ENCODE assay signal across 18 cellular contexts in genomic region chr21:16589499-16589898, GRCh38.
"Had no signal": no experiment of that assay in that cellular context is flagged by ENCODE, and none has a peak within 500 bp of the region (broad histone marks: within the 10 kb centered on the region; RNA-seq: fewer than 3 reads in every experiment).

No MANE protein-coding gene starts in this region.

- H3K27me3 Mint-ChIP-seq: activated B cell treated with CpG ODN at 0.5 μM for 24 hours; activated CD8-positive, alpha-beta T cell treated with anti-CD3 and anti-CD28 coated beads for 36 hours; activated naive CD4-positive, alpha-beta T cell treated with anti-CD3 and anti-CD28 coated beads, Interleukin-2, amount 50 U/mL, for 24 hours; stimulated activated naive CD8-positive, alpha-beta T cell treated with anti-CD3 and anti-CD28 coated beads, Interleukin-15, amount 100 ng/mL, for 72 hours had no signal

- H3K4me3 Mint-ChIP-seq: activated B cell treated with CpG ODN at 0.5 μM for 24 hours; activated CD8-positive, alpha-beta T cell treated with anti-CD3 and anti-CD28 coated beads for 36 hours; activated naive CD4-positive, alpha-beta T cell treated with anti-CD3 and anti-CD28 coated beads, Interleukin-2, amount 50 U/mL, for 24 hours; neural crest cell; stimulated activated naive CD8-positive, alpha-beta T cell treated with anti-CD3 and anti-CD28 coated beads, Interleukin-15, amount 100 ng/mL, for 72 hours had no signal

- H3K36me3 Mint-ChIP-seq: activated naive CD4-positive, alpha-beta T cell treated with anti-CD3 and anti-CD28 coated beads, Interleukin-2, amount 50 U/mL, for 24 hours had no signal

- H3K36me3 ChIP-seq: gastroesophageal sphincter, transverse colon had no signal

- H3K4me1 Mint-ChIP-seq: activated B cell treated with CpG ODN at 0.5 μM for 24 hours; activated naive CD4-positive, alpha-beta T cell treated with anti-CD3 and anti-CD28 coated beads, Interleukin-2, amount 50 U/mL, for 24 hours; stimulated activated naive CD8-positive, alpha-beta T cell treated with anti-CD3 and anti-CD28 coated beads, Interleukin-15, amount 100 ng/mL, for 72 hours had no signal

- H3K9me3 ChIP-seq: body of pancreas, gastroesophageal sphincter, transverse colon had no signal

- H3K27me3 ChIP-seq: body of pancreas, gastroesophageal sphincter, transverse colon had no signal

- H3K9me3 Mint-ChIP-seq: activated B cell treated with CpG ODN at 0.5 μM for 24 hours; activated CD8-positive, alpha-beta T cell treated with anti-CD3 and anti-CD28 coated beads for 36 hours; activated naive CD4-positive, alpha-beta T cell treated with anti-CD3 and anti-CD28 coated beads, Interleukin-2, amount 50 U/mL, for 24 hours; neural crest cell; stimulated activated naive CD8-positive, alpha-beta T cell treated with anti-CD3 and anti-CD28 coated beads, Interleukin-15, amount 100 ng/mL, for 72 hours had no signal

- H3K27ac ChIP-seq: body of pancreas, transverse colon had no signal

- ATAC-seq: activated CD8-positive, alpha-beta T cell treated with anti-CD3 and anti-CD28 coated beads for 36 hours; body of pancreas; gastroesophageal sphincter; sciatic nerve; stimulated activated naive CD8-positive, alpha-beta T cell treated with anti-CD3 and anti-CD28 coated beads, Interleukin-15, amount 100 ng/mL, for 72 hours had no signal

- H3K4me3 ChIP-seq: body of pancreas had no signal

- DNase-seq: activated B cell treated with CpG ODN at 0.5 μM for 24 hours; activated CD4-positive, alpha-beta T cell treated with anti-CD3 and anti-CD28 coated beads for 48 hours; activated CD8-positive, alpha-beta T cell treated with anti-CD3 and anti-CD28 coated beads for 36 hours; activated effector memory CD4-positive, alpha-beta T cell treated with anti-CD3 and anti-CD28 coated beads, Interleukin-2, amount 50 U/mL, for 16 hours; activated T-cell treated with anti-CD3 and anti-CD28 coated beads, Interleukin-2, amount 50 U/mL, for 48 hours; body of pancreas; cerebellar nuclear complex; erythroblast; kidney; SIG-M5; stimulated activated CD4-positive, alpha-beta T cell treated with anti-CD3 and anti-CD28 coated beads, Interleukin-1b, Interleukin-23, amount 100 ng/mL, for 48 hours; stimulated activated naive CD8-positive, alpha-beta T cell treated with anti-CD3 and anti-CD28 coated beads, Interleukin-15, amount 100 ng/mL, for 72 hours; T-helper 2 cell; transverse colon had no signal

- H3K27ac Mint-ChIP-seq: activated B cell treated with CpG ODN at 0.5 μM for 24 hours; activated CD8-positive, alpha-beta T cell treated with anti-CD3 and anti-CD28 coated beads for 36 hours; activated naive CD4-positive, alpha-beta T cell treated with anti-CD3 and anti-CD28 coated beads, Interleukin-2, amount 50 U/mL, for 24 hours; stimulated activated naive CD8-positive, alpha-beta T cell treated with anti-CD3 and anti-CD28 coated beads, Interleukin-15, amount 100 ng/mL, for 72 hours had no signal
